ENCODE assay signal across 26 cellular contexts in the genomic region with DNA sequence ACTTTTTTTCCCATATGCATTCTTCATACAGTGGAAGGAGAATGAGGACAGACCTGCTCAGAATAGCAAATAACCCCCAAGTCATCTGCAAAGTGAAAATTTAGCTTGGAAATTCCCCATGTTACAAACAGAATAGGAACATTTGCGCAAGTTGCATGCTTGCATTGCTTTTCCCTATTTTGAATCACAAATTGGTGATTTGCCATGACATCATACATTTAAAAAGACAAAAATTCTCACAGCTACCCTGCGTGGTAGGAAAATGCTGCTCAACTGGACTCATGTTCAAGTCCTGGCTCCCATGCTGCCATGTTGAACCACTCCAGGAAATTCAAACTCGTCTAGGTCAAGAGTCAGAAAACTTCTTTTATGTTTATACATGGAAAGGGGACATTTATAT.
"Had no signal": no experiment of that assay in that cellular context is flagged by ENCODE, and none has a peak within 500 bp of the region (broad histone marks: within the 10 kb centered on the region; RNA-seq: fewer than 3 reads in every experiment).

No MANE protein-coding gene starts in this region.

- H3K4me1 ChIP-seq: stomach, suprapubic skin, testis, thyroid gland, tibial artery, tibial nerve, transverse colon, upper lobe of left lung, upper lobe of right lung, uterus, vagina had no signal

- H3K4me3 ChIP-seq: stomach, suprapubic skin, testis, thoracic aorta, thyroid gland, tibial artery, tibial nerve, transverse colon, upper lobe of left lung, upper lobe of right lung, uterus, vagina had no signal

- FAIRE-seq: urothelium cell line had no signal

- DNase-seq: stimulated activated CD4-positive, alpha-beta T cell treated with anti-CD3 and anti-CD28 coated beads, Interleukin-2, amount 100 ng/mL, for 48 hours; stimulated activated CD4-positive, alpha-beta T cell treated with anti-CD3 and anti-CD28 coated beads, Interleukin-4, amount 100 ng/mL, for 1 hour; stimulated activated CD4-positive, alpha-beta T cell treated with anti-CD3 and anti-CD28 coated beads, Interleukin-4, amount 100 ng/mL, for 24 hours; stimulated activated CD4-positive, alpha-beta T cell treated with anti-CD3 and anti-CD28 coated beads, Interleukin-4, amount 100 ng/mL, for 4 hours; stimulated activated CD8-positive, alpha-beta memory T cell treated with anti-CD3 and anti-CD28 coated beads, Interleukin-4, amount 100 ng/mL, for 48 hours; stimulated activated naive B cell treated with anti-CD40 and anti-IgM and Interleukin-4, amounts not matched to agents 10 μg/mL and 1 μg/mL and 100 μg/mL, for 72 hours; stimulated activated naive CD4-positive, alpha-beta T cell; stimulated activated naive CD4-positive, alpha-beta T cell treated with Interleukin-2 at 50 U/mL for 16 hours; stimulated activated naive CD8-positive, alpha-beta T cell treated with anti-CD3 and anti-CD28 coated beads, Interleukin-15, amount 100 ng/mL, for 72 hours; stomach; substantia nigra; testis; thyroid gland; tibial artery; transverse colon; trophoblast cell; upper lobe of left lung; upper lobe of right lung; uterus had no signal

- ATAC-seq: stimulated activated effector memory CD8-positive, alpha-beta T cell treated with anti-CD3 and anti-CD28 coated beads, Interleukin-12 subunit alpha, Interleukin-12 subunit beta, amount 100 ng/mL, for 72 hours; stimulated activated memory B cell treated with anti-CD40 and anti-IgM and Interleukin-4, amounts not matched to agents 10 μg/mL and 1 μg/mL and 100 μg/mL, for 72 hours; stimulated activated naive B cell treated with anti-CD40 and anti-IgM and Interleukin-4, amounts not matched to agents 10 μg/mL and 1 μg/mL and 100 μg/mL, for 72 hours; stimulated activated naive CD8-positive, alpha-beta T cell treated with anti-CD3 and anti-CD28 coated beads, Interleukin-15, amount 100 ng/mL, for 72 hours; upper lobe of right lung had no signal

- H3K27ac ChIP-seq: stomach, suprapubic skin, testis, thoracic aorta, thyroid gland, tibial artery, tibial nerve, transverse colon, upper lobe of left lung, upper lobe of right lung, uterus, vagina had no signal

- H3K36me3 ChIP-seq: stomach, suprapubic skin, thoracic aorta, thyroid gland, tibial artery, tibial nerve, transverse colon, upper lobe of left lung, upper lobe of right lung, uterus, vagina had no signal

- H3K9me3 ChIP-seq: suprapubic skin, testis, thoracic aorta, thyroid gland, transverse colon, upper lobe of left lung, upper lobe of right lung, vagina had no signal

- H3K27me3 ChIP-seq: stomach, testis, thyroid gland, tibial artery, tibial nerve, transverse colon, upper lobe of left lung, upper lobe of right lung, uterus, vagina had no signal
